1 cellular context compared by ENCODE assay signal in genomic region chr3:57727096-57727495, GRCh38.
TF ChIP-seq lines count a peak whose summit lies in the region.

No MANE protein-coding gene starts in this region.

TF ChIP-seq in HCT116, 20 proteins besides CTCF, POLR2A, EP300 and RAD21 (continued from another document):
- TF ChIP-seq CBX3 (IDR thresholded peaks at IDR 0.05; ENCODE audit: low read depth) (no peak), JUND (IDR thresholded peaks at IDR 0.05) (no peak), YY1 (IDR thresholded peaks at IDR 0.05; ENCODE audit: extremely low read depth, insufficient replicate concordance, low read depth, low read length) (no peak)
- TF ChIP-seq, protein P1, sequence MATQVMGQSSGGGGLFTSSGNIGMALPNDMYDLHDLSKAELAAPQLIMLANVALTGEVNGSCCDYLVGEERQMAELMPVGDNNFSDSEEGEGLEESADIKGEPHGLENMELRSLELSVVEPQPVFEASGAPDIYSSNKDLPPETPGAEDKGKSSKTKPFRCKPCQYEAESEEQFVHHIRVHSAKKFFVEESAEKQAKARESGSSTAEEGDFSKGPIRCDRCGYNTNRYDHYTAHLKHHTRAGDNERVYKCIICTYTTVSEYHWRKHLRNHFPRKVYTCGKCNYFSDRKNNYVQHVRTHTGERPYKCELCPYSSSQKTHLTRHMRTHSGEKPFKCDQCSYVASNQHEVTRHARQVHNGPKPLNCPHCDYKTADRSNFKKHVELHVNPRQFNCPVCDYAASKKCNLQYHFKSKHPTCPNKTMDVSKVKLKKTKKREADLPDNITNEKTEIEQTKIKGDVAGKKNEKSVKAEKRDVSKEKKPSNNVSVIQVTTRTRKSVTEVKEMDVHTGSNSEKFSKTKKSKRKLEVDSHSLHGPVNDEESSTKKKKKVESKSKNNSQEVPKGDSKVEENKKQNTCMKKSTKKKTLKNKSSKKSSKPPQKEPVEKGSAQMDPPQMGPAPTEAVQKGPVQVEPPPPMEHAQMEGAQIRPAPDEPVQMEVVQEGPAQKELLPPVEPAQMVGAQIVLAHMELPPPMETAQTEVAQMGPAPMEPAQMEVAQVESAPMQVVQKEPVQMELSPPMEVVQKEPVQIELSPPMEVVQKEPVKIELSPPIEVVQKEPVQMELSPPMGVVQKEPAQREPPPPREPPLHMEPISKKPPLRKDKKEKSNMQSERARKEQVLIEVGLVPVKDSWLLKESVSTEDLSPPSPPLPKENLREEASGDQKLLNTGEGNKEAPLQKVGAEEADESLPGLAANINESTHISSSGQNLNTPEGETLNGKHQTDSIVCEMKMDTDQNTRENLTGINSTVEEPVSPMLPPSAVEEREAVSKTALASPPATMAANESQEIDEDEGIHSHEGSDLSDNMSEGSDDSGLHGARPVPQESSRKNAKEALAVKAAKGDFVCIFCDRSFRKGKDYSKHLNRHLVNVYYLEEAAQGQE (IDR thresholded peaks at IDR 0.05; ENCODE audit: low read depth), result no peak
- TF ChIP-seq, protein P2, sequence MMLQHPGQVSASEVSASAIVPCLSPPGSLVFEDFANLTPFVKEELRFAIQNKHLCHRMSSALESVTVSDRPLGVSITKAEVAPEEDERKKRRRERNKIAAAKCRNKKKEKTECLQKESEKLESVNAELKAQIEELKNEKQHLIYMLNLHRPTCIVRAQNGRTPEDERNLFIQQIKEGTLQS (IDR thresholded peaks at IDR 0.05), result no peak
